Comparison of ENCODE assay signal across 22 cellular contexts in the genomic region with DNA sequence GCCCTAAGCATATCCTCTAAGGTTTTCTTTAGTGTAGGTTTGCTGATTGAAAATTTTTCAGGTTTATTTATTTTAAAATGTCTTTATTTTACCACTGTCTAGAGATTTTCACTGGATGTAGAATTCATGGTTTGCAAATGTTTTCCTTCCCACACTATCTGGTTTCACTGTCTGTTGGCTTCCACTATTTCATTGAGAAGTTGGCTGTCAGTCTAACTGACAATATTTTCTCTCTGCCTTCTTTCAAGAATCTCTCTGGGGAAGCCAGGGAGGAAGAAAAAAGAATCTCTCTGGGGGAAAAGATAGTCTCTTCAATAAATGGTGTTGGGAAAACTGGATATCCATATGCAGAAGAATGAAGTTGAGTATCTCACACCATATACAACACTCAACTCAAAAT.
"Had no signal": no experiment of that assay in that cellular context is flagged by ENCODE, and none has a peak within 500 bp of the region (broad histone marks: within the 10 kb centered on the region; RNA-seq: fewer than 3 reads in every experiment).

No MANE protein-coding gene starts in this region.

- H3K27ac ChIP-seq: KMS-11, SJSA1, SK-N-MC had no signal

- H3K27me3 ChIP-seq: SJSA1 had no signal

- FAIRE-seq: RCC 7860 had no signal

- H3K4me2 ChIP-seq: KMS-11 had no signal

- H3K4me1 ChIP-seq: SJSA1 had no signal

- H3K9ac ChIP-seq: KMS-11 had no signal

- DNase-seq: IMR-90, Kasumi-1, MM.1S, NCI-H1092 treated with DMSO at 0.1 percent for 48 hours, NCI-H1436, NCI-H187, NCI-H2029, NCI-H2081 treated with DMSO at 0.1 percent for 48 hours, NCI-H2171, NCI-H226, NCI-H446, NCI-H510A, NCI-H524 treated with DMSO at 0.1 percent for 48 hours, NCI-H69, NCI-H774, Right ventricle myocardium superior, RPMI8226, SIG-M5 had no signal

- H3K4me3 ChIP-seq: SJSA1, SK-N-MC had no signal
